Comparison of ENCODE assay signal across 18 cellular contexts in the genomic region with DNA sequence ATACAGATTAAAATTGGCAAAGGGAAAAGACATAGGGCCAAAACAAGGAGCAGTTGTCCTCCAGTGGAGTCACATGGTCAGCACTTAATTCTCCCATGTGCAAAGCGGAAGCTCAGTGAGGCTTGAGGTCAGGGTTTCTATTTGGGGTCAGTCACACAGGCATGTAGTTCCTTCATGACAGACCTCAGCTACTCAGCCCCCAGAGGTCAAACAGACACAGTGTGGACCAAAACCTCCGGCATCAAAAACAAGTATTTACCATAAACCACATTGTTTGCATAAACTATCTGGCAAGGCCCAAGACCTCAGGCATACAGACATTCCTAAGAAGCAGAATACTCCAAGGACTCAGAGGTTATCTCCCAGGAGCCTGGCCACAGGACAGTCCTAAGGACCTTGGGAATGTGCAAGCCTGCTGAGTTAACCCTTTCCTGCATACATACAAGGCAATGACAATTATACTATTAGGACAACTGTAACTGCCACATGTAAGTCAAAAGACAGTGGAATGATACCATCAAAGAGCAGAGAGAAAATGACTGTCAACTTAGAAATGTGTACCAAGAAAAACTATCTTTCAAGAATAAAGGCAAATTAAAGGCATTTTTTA. TPM values are rescaled to one million over a fixed set of nuclear protein-coding genes. Genes with fewer than 3 reads are reported as not detected.
DNase-seq lines count a peak whose midpoint lies in the region; ATAC-seq, FAIRE-seq and TF ChIP-seq lines count a peak whose summit lies in the region.
"Had no signal": no experiment of that assay in that cellular context is flagged by ENCODE, and none has a peak within 500 bp of the region (broad histone marks: within the 10 kb centered on the region; RNA-seq: fewer than 3 reads in every experiment).

No MANE protein-coding gene starts in this region.

- WGBS in endodermal cell (ENCODE audit: insufficient coverage in 1 of 2, insufficient read length in 1 of 2), 2 experiments: 89 to 100% methylated on average over 1 to 2 of the region's 2 CpGs
- WGBS in transverse colon (ENCODE audit: low coverage in 1 of 2), 2 donors: 55 to 75% methylated on average over 2 of the region's 2 CpGs

- H3K27me3 ChIP-seq in endodermal cell (ENCODE audit: control insufficient read depth, insufficient read depth, low read length, poor library complexity, severe bottlenecking): no peaks in the 10 kb centered on the region
- no peaks in the 10 kb centered on the region for H3K27me3 ChIP-seq in transverse colon
- H3K27me3 ChIP-seq in ascending aorta: no peaks in the 10 kb centered on the region

- FAIRE-seq in GM12892 (lab: Jason Lieb, UNC): peak; percentile 71
- FAIRE-seq: islet of Langerhans, K562 had no signal

- H3K4me1 ChIP-seq in endodermal cell (ENCODE audit: control insufficient read depth, insufficient read depth, low read length) (no peaks in the 10 kb centered on the region), transverse colon (no peaks in the 10 kb centered on the region), ascending aorta (no peaks in the 10 kb centered on the region)

- H3K9me3 Mint-ChIP-seq in endodermal cell: peaks cover 8% of the 10 kb centered on the region
- H3K9me3 Mint-ChIP-seq: activated T-helper 17 cell treated with anti-CD3 and anti-CD28 coated beads, Interleukin-2, amount 50 U/mL, for 72 hours had no signal

- H3K9ac ChIP-seq in endodermal cell (ENCODE audit: extremely low read depth, low read length, poor library complexity, severe bottlenecking): no peak overlapping the region
- H3K9ac ChIP-seq: GM23248 had no signal

- no peak overlapping the region for H3K4me3 Mint-ChIP-seq in endodermal cell
- H3K4me3 Mint-ChIP-seq: activated T-helper 17 cell treated with anti-CD3 and anti-CD28 coated beads, Interleukin-2, amount 50 U/mL, for 72 hours; T-helper 2 cell treated with Interferon-gamma antibody and Interleukin-4, amounts not matched to agents 5 μg/mL and 100 μg/mL, for 36 hours had no signal

- TF ChIP-seq CTCF in endodermal cell (conservative IDR thresholded peaks at IDR 0.05) (no peak), transverse colon (IDR thresholded peaks at IDR 0.05) (no peak), ascending aorta (IDR thresholded peaks at IDR 0.05) (no peak)

- H3K36me3 ChIP-seq in endodermal cell (ENCODE audit: control insufficient read depth, insufficient read depth, low read length) (no peaks in the 10 kb centered on the region), transverse colon (no peaks in the 10 kb centered on the region), ascending aorta (no peaks in the 10 kb centered on the region)

- no peaks in the 10 kb centered on the region for H3K27me3 Mint-ChIP-seq in endodermal cell (ENCODE audit: insufficient read depth)

- in situ Hi-C loops in transverse colon (cut with MboI; ENCODE audit: low pct_ligation_motif_present in 1 of 4, low pct_unique_long_range_greater_than_20kb in 1 of 4, low sequenced_read_pairs in 3 of 4): no loop called here

- intact Hi-C loops in transverse colon (cut with DNase I; ENCODE audit: low total_unique reads) (no loop called here), ascending aorta (cut with DNase I) (no loop called here)

- TF ChIP-seq POLR2A in GM12892 (IDR thresholded peaks at IDR 0.05; ENCODE audit: low read depth, low read length) (no peak), transverse colon (IDR thresholded peaks at IDR 0.05) (no peak)

- DNase-seq in GM12892 (ENCODE audit: insufficient read length) (no peak), endodermal cell (peak; percentile 44), LoVo (ENCODE audit: low spot score) (no peak), transverse colon (no peak), ascending aorta (ENCODE audit: low spot score in 2 of 2) (no peak)
- no peak for DNase-seq in activated T-cell treated with anti-CD3 and anti-CD28 coated beads, Interleukin-2, amount 50 U/mL, for 48 hours
- DNase-seq: activated CD4-positive, alpha-beta T cell treated with anti-CD3 and anti-CD28 coated beads, Interleukin-2, amount 50 U/mL, for 1 hour; effector CD4-positive, alpha-beta T cell; GM23248; NCI-H187; stimulated activated CD4-positive, alpha-beta T cell treated with anti-CD3 and anti-CD28 coated beads, Interleukin-1b, Interleukin-23, amount 100 ng/mL, for 48 hours had no signal

- H3K4me1 Mint-ChIP-seq in endodermal cell: peaks cover 2% of the 10 kb centered on the region
- H3K4me1 Mint-ChIP-seq: activated T-helper 17 cell treated with anti-CD3 and anti-CD28 coated beads, Interleukin-2, amount 50 U/mL, for 72 hours had no signal

- no peaks in the 10 kb centered on the region for H3K36me3 Mint-ChIP-seq in endodermal cell (ENCODE audit: low read depth)

- H3K4me3 ChIP-seq in endodermal cell (ENCODE audit: low read length): no peak overlapping the region
- H3K4me3 ChIP-seq in transverse colon: no peak overlapping the region
- H3K4me3 ChIP-seq in ascending aorta: no peak overlapping the region
- H3K4me3 ChIP-seq: GM23248, K562 had no signal

- ATAC-seq in GM19452 (IDR thresholded peaks at IDR 0.05; ENCODE audit: unreplicated experiment) (peak; percentile 86), HG03045 (IDR thresholded peaks at IDR 0.05; ENCODE audit: unreplicated experiment) (peak; percentile 59)
- ATAC-seq: activated T-helper 17 cell treated with anti-CD3 and anti-CD28 coated beads, Interleukin-2, amount 50 U/mL, for 72 hours; K562; Right ventricle myocardium inferior had no signal

- H3K27ac ChIP-seq in endodermal cell (ENCODE audit: low read depth, low read length) (no peak overlapping the region), transverse colon (no peak overlapping the region), ascending aorta (no peak overlapping the region)
- H3K27ac ChIP-seq: GM23248 had no signal

- no peak for TF ChIP-seq EP300 in transverse colon (IDR thresholded peaks at IDR 0.05; ENCODE audit: low read depth)

- peak overlapping the region; percentile 32 for H3K27ac Mint-ChIP-seq in endodermal cell
- H3K27ac Mint-ChIP-seq: activated T-helper 17 cell treated with anti-CD3 and anti-CD28 coated beads, Interleukin-2, amount 50 U/mL, for 72 hours; T-helper 2 cell treated with Interferon-gamma antibody and Interleukin-4, amounts not matched to agents 5 μg/mL and 100 μg/mL, for 36 hours had no signal

- H3K9me3 ChIP-seq in endodermal cell (ENCODE audit: control insufficient read depth, low read length): no peaks in the 10 kb centered on the region
- H3K9me3 ChIP-seq in transverse colon: no peaks in the 10 kb centered on the region
- H3K9me3 ChIP-seq in ascending aorta: peaks cover 4 to 6% of the 10 kb centered on the region in 2 donors

RNA-seq across cellular contexts. Expression of a gene that starts 28.7 kb away (rescaled TPM):
- 12.7 TPM for polyA plus RNA-seq in GM12892 (2012; ENCODE audit: missing spikeins)
- total RNA-seq in endodermal cell (10 to 100 TPM; 19.9 to 25.6 TPM), transverse colon (10 to 100 TPM; 24.3 to 54.9 (median 40.8) TPM), ascending aorta (20.5 TPM)
- 12.9 TPM for polyA plus RNA-seq in endodermal cell (2013, experiment 1 of 2)
- polyA plus RNA-seq in endodermal cell (2013, experiment 2 of 2): 12.7 TPM
